In the genomic region with DNA sequence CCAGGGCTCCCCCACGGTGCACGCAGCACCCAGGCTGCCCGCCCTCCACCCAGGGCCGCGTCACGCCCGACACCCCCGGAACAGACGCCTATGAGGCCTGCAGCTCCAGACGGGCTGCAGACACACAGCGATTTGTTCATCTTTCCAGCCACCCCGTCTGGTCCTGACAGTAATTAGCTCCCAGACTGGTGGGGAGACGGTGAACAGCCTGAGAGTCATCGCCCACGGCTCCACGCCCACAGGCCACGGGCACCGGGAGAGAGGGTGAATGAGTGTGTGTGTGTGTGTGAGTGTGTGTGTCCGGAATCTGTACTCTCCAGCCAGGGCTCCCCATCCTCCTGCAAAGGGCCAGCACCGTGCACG, we compare ENCODE assay signal across 8 cellular contexts. TPM values are rescaled to one million over a fixed set of nuclear protein-coding genes. Genes with fewer than 3 reads are reported as not detected.
DNase-seq lines count a peak whose midpoint lies in the region; ATAC-seq and TF ChIP-seq lines count a peak whose summit lies in the region.

No MANE protein-coding gene starts in this region.

- DNase-seq in DMS 273 (lab: John Stamatoyannopoulos, UW; ENCODE audit: unreplicated experiment) (peak; percentile 57), DMS 273 treated with DMSO at 0.1 percent for 48 hours (lab: John Stamatoyannopoulos, UW) (no peak), glutamatergic neuron (no peak), OCI-M1 (lab: John Stamatoyannopoulos, UW) (no peak)
- peak; percentile 19 for DNase-seq in activated CD4-positive, alpha-beta T cell treated with anti-CD3 and anti-CD28 coated beads, Interleukin-2, amount 50 U/mL, for 1 hour

- H3K4me1 Mint-ChIP-seq in glutamatergic neuron (ENCODE audit: low read depth, unreplicated experiment) = no peaks in the 10 kb centered on the region
- peaks cover 41% of the 10 kb centered on the region for H3K4me1 Mint-ChIP-seq in stimulated activated memory B cell treated with anti-CD40 and anti-IgM and Interleukin-4, amounts not matched to agents 10 μg/mL and 1 μg/mL and 100 μg/mL, for 72 hours

- peaks cover 14% of the 10 kb centered on the region for H3K27me3 Mint-ChIP-seq in glutamatergic neuron (ENCODE audit: unreplicated experiment)
- H3K27me3 Mint-ChIP-seq in stimulated activated memory B cell treated with anti-CD40 and anti-IgM and Interleukin-4, amounts not matched to agents 10 μg/mL and 1 μg/mL and 100 μg/mL, for 72 hours = peaks cover 57% of the 10 kb centered on the region

- peak; percentile 4 for ATAC-seq in stimulated activated memory B cell treated with anti-CD40 and anti-IgM and Interleukin-4, amounts not matched to agents 10 μg/mL and 1 μg/mL and 100 μg/mL, for 72 hours
- ATAC-seq in GM19351 (IDR thresholded peaks at IDR 0.05; ENCODE audit: unreplicated experiment) = no peak
- no peak for ATAC-seq in GM19467 (IDR thresholded peaks at IDR 0.05; ENCODE audit: unreplicated experiment)

- peaks cover 2% of the 10 kb centered on the region for H3K9me3 Mint-ChIP-seq in glutamatergic neuron (ENCODE audit: unreplicated experiment)
- H3K9me3 Mint-ChIP-seq in stimulated activated memory B cell treated with anti-CD40 and anti-IgM and Interleukin-4, amounts not matched to agents 10 μg/mL and 1 μg/mL and 100 μg/mL, for 72 hours = no peaks in the 10 kb centered on the region

- peak overlapping the region; percentile 70 for H3K4me3 Mint-ChIP-seq in glutamatergic neuron (ENCODE audit: unreplicated experiment)
- peak overlapping the region; percentile 83 for H3K4me3 Mint-ChIP-seq in stimulated activated memory B cell treated with anti-CD40 and anti-IgM and Interleukin-4, amounts not matched to agents 10 μg/mL and 1 μg/mL and 100 μg/mL, for 72 hours

- no peak for TF ChIP-seq CTCF in glutamatergic neuron (IDR thresholded peaks at IDR 0.05; ENCODE audit: partially characterized antibody, unreplicated experiment)

- no peak overlapping the region for H3K27ac Mint-ChIP-seq in glutamatergic neuron (ENCODE audit: unreplicated experiment)
- H3K27ac Mint-ChIP-seq in stimulated activated memory B cell treated with anti-CD40 and anti-IgM and Interleukin-4, amounts not matched to agents 10 μg/mL and 1 μg/mL and 100 μg/mL, for 72 hours = peak overlapping the region; percentile 37

- no peaks in the 10 kb centered on the region for H3K36me3 Mint-ChIP-seq in glutamatergic neuron (ENCODE audit: unreplicated experiment)
- H3K36me3 Mint-ChIP-seq in stimulated activated memory B cell treated with anti-CD40 and anti-IgM and Interleukin-4, amounts not matched to agents 10 μg/mL and 1 μg/mL and 100 μg/mL, for 72 hours = no peaks in the 10 kb centered on the region

RNA-seq across cellular contexts. Expression of a gene that starts 18.1 kb away (rescaled TPM):
- 3.8 TPM for total RNA-seq in glutamatergic neuron (ENCODE audit: unreplicated experiment)

RNA-seq across cellular contexts. Expression of a gene that starts 37.3 kb away (rescaled TPM):
- 45.8 TPM for total RNA-seq in glutamatergic neuron (ENCODE audit: unreplicated experiment)

Comparison
In these comparisons a context has a peak if more than half of its experiments do, and no peak if none do; other contexts are left out.
1. DNase-seq: peak in DMS 273 (single experiment) and activated CD4-positive, alpha-beta T cell treated with anti-CD3 and anti-CD28 coated beads, Interleukin-2, amount 50 U/mL, for 1 hour (single experiment); none in DMS 273 treated with DMSO at 0.1 percent for 48 hours (single experiment), glutamatergic neuron (single experiment) and OCI-M1 (single experiment).